15 cellular contexts compared by ENCODE assay signal in the genomic region with DNA sequence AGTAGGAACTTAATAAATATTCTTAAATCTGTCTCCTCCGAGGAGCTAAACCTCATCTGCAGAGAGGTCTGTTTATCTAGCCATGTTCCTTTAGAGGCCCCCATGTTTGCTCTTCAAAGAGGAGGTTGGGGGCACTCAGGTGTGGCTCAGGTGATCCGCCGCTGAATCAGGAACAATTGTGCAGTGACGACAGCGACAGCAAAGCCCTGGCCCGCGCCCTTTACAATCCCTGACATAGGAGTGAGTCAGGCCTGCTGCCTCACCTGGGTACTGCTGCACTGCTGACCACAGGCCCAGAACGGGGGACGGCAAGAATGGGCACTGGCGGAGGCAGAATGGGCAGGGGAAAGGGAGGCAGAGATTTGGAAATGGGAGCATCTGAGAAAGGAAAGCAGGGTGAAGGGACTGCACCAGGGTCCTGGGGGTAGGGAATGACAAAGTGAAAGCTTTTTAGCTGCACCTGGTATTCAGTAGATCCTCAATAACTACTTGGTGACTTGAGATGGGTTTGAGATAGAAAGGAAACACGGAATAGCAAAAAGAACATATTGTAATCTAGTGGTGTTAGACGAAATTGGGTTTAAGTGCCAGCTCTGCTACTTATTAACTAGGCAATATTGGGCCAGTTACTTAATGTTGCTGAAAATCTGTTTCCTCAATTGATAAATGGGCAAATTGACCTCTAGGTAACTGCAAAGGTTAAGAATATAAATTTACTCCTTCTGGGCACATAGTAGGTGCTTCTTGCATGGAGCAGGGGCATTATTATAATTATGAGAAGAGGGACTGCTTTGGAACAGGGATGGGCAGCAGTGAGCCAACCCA. TPM values are rescaled to one million over a fixed set of nuclear protein-coding genes. Genes with fewer than 3 reads are reported as not detected.
DNase-seq lines count a peak whose midpoint lies in the region; ATAC-seq, FAIRE-seq and TF ChIP-seq lines count a peak whose summit lies in the region.
"Had no signal": no experiment of that assay in that cellular context is flagged by ENCODE, and none has a peak within 500 bp of the region (broad histone marks: within the 10 kb centered on the region; RNA-seq: fewer than 3 reads in every experiment).

No MANE protein-coding gene starts in this region.

- no peak overlapping the region for H3K4me3 Mint-ChIP-seq in activated T-cell treated with anti-CD3 and anti-CD28 coated beads, Interleukin-2, amount 50 U/mL, for 24 hours
- H3K4me3 Mint-ChIP-seq: H9, natural killer cell had no signal

- intact Hi-C loops in lower lobe of right lung (cut with DNase I): no loop called here

- no peaks in the 10 kb centered on the region for H3K9me3 Mint-ChIP-seq in activated T-cell treated with anti-CD3 and anti-CD28 coated beads, Interleukin-2, amount 50 U/mL, for 24 hours
- H3K9me3 Mint-ChIP-seq: H9, natural killer cell had no signal

- TF ChIP-seq CTCF in A549 (IDR thresholded peaks at IDR 0.05) (no peak), epithelial cell of esophagus (IDR thresholded peaks at IDR 0.05; ENCODE audit: insufficient read depth, low read depth, low read length, missing control alignments) (no peak), lower lobe of right lung (IDR thresholded peaks at IDR 0.05) (no peak)

- no peak overlapping the region for H3K9ac ChIP-seq in neuronal stem cell (ENCODE audit: low read depth, low read length, poor library complexity)

- no peak overlapping the region for H2AFZ ChIP-seq in neuronal stem cell (ENCODE audit: low read length)

- peaks cover 68% of the 10 kb centered on the region for H3K4me1 Mint-ChIP-seq in activated T-cell treated with anti-CD3 and anti-CD28 coated beads, Interleukin-2, amount 50 U/mL, for 24 hours (ENCODE audit: low read depth)

- no peak overlapping the region for H2BK120ac ChIP-seq in neuronal stem cell (ENCODE audit: low read depth, low read length)

- DNase-seq in A549 (ENCODE audit: low read depth in 1 of 2, low spot score in 1 of 2): peak in 1 of 2 experiments; percentile 79
- peak; percentile 87 for DNase-seq in M059J (ENCODE audit: low read depth)
- DNase-seq in epithelial cell of esophagus (ENCODE audit: low read depth): peak; percentile 90
- DNase-seq in neuronal stem cell (ENCODE audit: low spot score): no peak
- DNase-seq in NCI-H1436 (lab: John Stamatoyannopoulos, UW): no peak
- no peak for DNase-seq in D341Med (ENCODE audit: low spot score)
- DNase-seq in lower lobe of right lung: no peak
- no peak for DNase-seq in activated T-cell treated with anti-CD3 and anti-CD28 coated beads, Interleukin-2, amount 50 U/mL, for 24 hours
- DNase-seq: H9; heart left ventricle; natural killer cell; NCI-H187; stimulated activated CD4-positive, alpha-beta T cell treated with anti-CD3 and anti-CD28 coated beads, Interleukin-2, amount 100 ng/mL, for 48 hours; substantia nigra had no signal

- peak overlapping the region; percentile 74 for H3K4me2 ChIP-seq in A549
- H3K4me2 ChIP-seq in neuronal stem cell (ENCODE audit: insufficient read depth, low read length, poor library complexity, severe bottlenecking): no peak overlapping the region

- H3K4ac ChIP-seq in neuronal stem cell (ENCODE audit: low read length): no peak overlapping the region

- H3K27me3 Mint-ChIP-seq in activated T-cell treated with anti-CD3 and anti-CD28 coated beads, Interleukin-2, amount 50 U/mL, for 24 hours: no peaks in the 10 kb centered on the region

- no peak overlapping the region for H4K91ac ChIP-seq in neuronal stem cell (ENCODE audit: low read depth, low read length, poor library complexity)

- H3K36me3 Mint-ChIP-seq in activated T-cell treated with anti-CD3 and anti-CD28 coated beads, Interleukin-2, amount 50 U/mL, for 24 hours (ENCODE audit: low read depth): no peaks in the 10 kb centered on the region
- H3K36me3 Mint-ChIP-seq: natural killer cell had no signal

- H3K4me3 ChIP-seq in A549 (no peak overlapping the region), epithelial cell of esophagus (ENCODE audit: low read length) (no peak overlapping the region), neuronal stem cell (ENCODE audit: low read length in 2 of 2) (no peak overlapping the region), lower lobe of right lung (no peak overlapping the region)
- H3K4me3 ChIP-seq: heart left ventricle had no signal

- no peak overlapping the region for H3K14ac ChIP-seq in neuronal stem cell (ENCODE audit: low read length)

- no peak overlapping the region for H2BK5ac ChIP-seq in neuronal stem cell (ENCODE audit: low read length)

- H3K27me3 ChIP-seq in neuronal stem cell (ENCODE audit: control insufficient read depth in 3 of 3, insufficient read depth in 3 of 3, low read depth in 1 of 3, low read length in 3 of 3) (no peaks in the 10 kb centered on the region), lower lobe of right lung (ENCODE audit: low read depth) (no peaks in the 10 kb centered on the region)
- H3K27me3 ChIP-seq: heart left ventricle had no signal

- H3K79me1 ChIP-seq in neuronal stem cell (ENCODE audit: low read depth, low read length): no peaks in the 10 kb centered on the region

- H3K4me1 ChIP-seq in A549: peaks cover 81% of the 10 kb centered on the region
- peaks cover 2 to 3% of the 10 kb centered on the region in 2 donors for H3K4me1 ChIP-seq in neuronal stem cell (ENCODE audit: control insufficient read depth in 2 of 2, insufficient read depth in 1 of 2, low read depth in 1 of 2, low read length in 2 of 2)
- H3K4me1 ChIP-seq in lower lobe of right lung: peaks cover 61% of the 10 kb centered on the region

- ATAC-seq in A549 (peak; percentile 20 to 23; a peak in 4 of 6 replicates), lower lobe of right lung (no peak)
- ATAC-seq: heart left ventricle, natural killer cell had no signal

- no peak overlapping the region for H2BK15ac ChIP-seq in neuronal stem cell (ENCODE audit: low read length)

- H2BK12ac ChIP-seq in neuronal stem cell (ENCODE audit: low read length): peak overlapping the region; percentile 79

- no peak overlapping the region for H3K27ac Mint-ChIP-seq in activated T-cell treated with anti-CD3 and anti-CD28 coated beads, Interleukin-2, amount 50 U/mL, for 24 hours
- H3K27ac Mint-ChIP-seq: H9 had no signal

- WGBS in A549 (ENCODE audit: missing lambda C conversion rate): 5% methylated on average over 12 of the region's 12 CpGs
- WGBS in neuronal stem cell (ENCODE audit: extremely low coverage in 2 of 2, insufficient read length in 2 of 2, insufficient replicate concordance in 1 of 2), 2 donors: no CpG with 5 or more reads among the region's 12 CpGs

- peak overlapping the region; percentile 97 for H3K27ac ChIP-seq in A549
- no peak overlapping the region for H3K27ac ChIP-seq in neuronal stem cell (replicated peaks; ENCODE audit: low read length)
- H3K27ac ChIP-seq in lower lobe of right lung: no peak overlapping the region

- TF ChIP-seq POLR2A in A549 (IDR thresholded peaks at IDR 0.05; ENCODE audit: low read length): no peak

- no peak for TF ChIP-seq EP300 in A549 (IDR thresholded peaks at IDR 0.05)

- CTCF ChIA-PET in A549 (lab: Yijun Ruan, JAX): interaction anchor here (0.7 to 2.1 kb wide), 6 partner anchors 19 to 78 kb away, joined by 3 to 7 read pairs (median 3); no protein-coding TSS in a partner anchor

- H3K36me3 ChIP-seq in neuronal stem cell (replicated peaks in 1 of 2; ENCODE audit: control insufficient read depth in 2 of 2, insufficient read depth in 2 of 2, low read length in 2 of 2): no peaks in the 10 kb centered on the region
- no peaks in the 10 kb centered on the region for H3K36me3 ChIP-seq in lower lobe of right lung
- H3K36me3 ChIP-seq: heart left ventricle had no signal

- FAIRE-seq in A549 (lab: Jason Lieb, UNC): no peak
- FAIRE-seq: colon had no signal

- TF ChIP-seq RAD21 in A549 (conservative IDR thresholded peaks at IDR 0.05 in 1 of 2, IDR thresholded peaks at IDR 0.05 in 1 of 2): no peak

- H3K9me3 ChIP-seq in A549 (no peaks in the 10 kb centered on the region), neuronal stem cell (replicated peaks in 1 of 2; ENCODE audit: control insufficient read depth in 2 of 2, insufficient read depth in 1 of 2, low read depth in 1 of 2, low read length in 2 of 2) (peaks cover 0 to 2% of the 10 kb centered on the region in 2 donors), lower lobe of right lung (no peaks in the 10 kb centered on the region)
- H3K9me3 ChIP-seq: heart left ventricle had no signal

- H2AK5ac ChIP-seq in neuronal stem cell (ENCODE audit: low read depth, low read length): no peak overlapping the region

- peak overlapping the region; percentile 59 for H3K23ac ChIP-seq in neuronal stem cell (ENCODE audit: low read depth, low read length, poor library complexity)

- H3K18ac ChIP-seq in neuronal stem cell (ENCODE audit: low read length): peak overlapping the region; percentile 72

- POLR2A ChIA-PET in A549 (lab: Yijun Ruan, JAX): interaction anchor here (2.4 kb wide), 1 partner anchor 19 kb away, joined by 7 read pairs; no protein-coding TSS in a partner anchor

- H4K8ac ChIP-seq in neuronal stem cell (ENCODE audit: low read depth, low read length): no peak overlapping the region

RNA-seq across cellular contexts. Expression of gene IER3, which starts 5.4 kb away (rescaled TPM):
- 116 and 202 TPM in 2 replicates for polyA plus RNA-seq in A549 (2011; rRNA removed)
- polyA plus RNA-seq in A549 (2012; cell fraction: cytosol; rRNA removed): 172 and 215 TPM in 2 replicates
- 240 and 352 TPM in 2 replicates for polyA plus RNA-seq in A549 (2012; cell fraction: nucleus; rRNA removed)
- polyA plus RNA-seq in A549 (2017; fragmentation: RNase III; extraction: RNeasy Plus Mini Kit Qiagen cat#74134 plus additional on column Dnase treatment): 89.1 to 108 TPM (median 104 TPM) in 3 replicates
- polyA minus RNA-seq in A549 (2011; rRNA and poly(A)+ RNA removed): 93.4 and 94.8 TPM in 2 replicates
- total RNA-seq in M059J (2014; rRNA removed; shearing (Covaris generic)): 348 and 388 TPM in 2 replicates
- polyA plus RNA-seq in neuronal stem cell (2013, experiment 1 of 2): 11.0 TPM
- polyA plus RNA-seq in neuronal stem cell (2013, experiment 2 of 2): 10.9 TPM
- 18.0 TPM for total RNA-seq in lower lobe of right lung

RNA-seq across cellular contexts. Expression of gene FLOT1, which starts 7.3 kb away (rescaled TPM):
- 135 and 136 TPM in 2 replicates for polyA plus RNA-seq in A549 (2011; rRNA removed)
- polyA plus RNA-seq in A549 (2012; cell fraction: cytosol; rRNA removed): 140 TPM in 2 replicates
- 112 and 128 TPM in 2 replicates for polyA plus RNA-seq in A549 (2012; cell fraction: nucleus; rRNA removed)
- 89.7 to 99.2 TPM (median 89.9 TPM) in 3 replicates for polyA plus RNA-seq in A549 (2017; fragmentation: RNase III; extraction: RNeasy Plus Mini Kit Qiagen cat#74134 plus additional on column Dnase treatment)
- polyA minus RNA-seq in A549 (2011; rRNA and poly(A)+ RNA removed): 101 and 112 TPM in 2 replicates
- total RNA-seq in M059J (2014; rRNA removed; shearing (Covaris generic)): 194 and 244 TPM in 2 replicates
- 107 TPM for polyA plus RNA-seq in neuronal stem cell (2013, experiment 1 of 2)
- 102 TPM for polyA plus RNA-seq in neuronal stem cell (2013, experiment 2 of 2)
- total RNA-seq in lower lobe of right lung: 151 TPM

RNA-seq across cellular contexts. Expression of gene TUBB, which starts 29.6 kb away (rescaled TPM):
- 691 and 782 TPM in 2 replicates for polyA plus RNA-seq in A549 (2011; rRNA removed)
- polyA plus RNA-seq in A549 (2012; cell fraction: cytosol; rRNA removed): 1,345 and 1,480 TPM in 2 replicates
- polyA plus RNA-seq in A549 (2012; cell fraction: nucleus; rRNA removed): 1,395 and 1,872 TPM in 2 replicates
- 1,022 to 1,121 TPM (median 1,044 TPM) in 3 replicates for polyA plus RNA-seq in A549 (2017; fragmentation: RNase III; extraction: RNeasy Plus Mini Kit Qiagen cat#74134 plus additional on column Dnase treatment)
- 802 and 983 TPM in 2 replicates for polyA minus RNA-seq in A549 (2011; rRNA and poly(A)+ RNA removed)
- total RNA-seq in M059J (2014; rRNA removed; shearing (Covaris generic)): 1,768 and 1,968 TPM in 2 replicates
- 2,147 TPM for polyA plus RNA-seq in neuronal stem cell (2013, experiment 1 of 2)
- polyA plus RNA-seq in neuronal stem cell (2013, experiment 2 of 2): 2,146 TPM
- 292 TPM for total RNA-seq in lower lobe of right lung

RNA-seq across cellular contexts. Expression of gene MDC1, which starts 32.7 kb away (rescaled TPM):
- polyA plus RNA-seq in A549 (2011; rRNA removed) (8.2 and 13.3 TPM in 2 replicates), A549 (2017; fragmentation: RNase III; extraction: RNeasy Plus Mini Kit Qiagen cat#74134 plus additional on column Dnase treatment) (14.9 to 21.4 TPM (median 16.5 TPM) in 3 replicates)
- polyA plus RNA-seq in A549 (2012; cell fraction: cytosol; rRNA removed): 8.4 and 10.3 TPM in 2 replicates
- 29.8 and 46.1 TPM in 2 replicates for polyA plus RNA-seq in A549 (2012; cell fraction: nucleus; rRNA removed)
- 18.4 and 19.4 TPM in 2 replicates for polyA minus RNA-seq in A549 (2011; rRNA and poly(A)+ RNA removed)
- total RNA-seq in M059J (2014; rRNA removed; shearing (Covaris generic)): 9.9 and 10.9 TPM in 2 replicates
- 50.3 TPM for polyA plus RNA-seq in neuronal stem cell (2013, experiment 1 of 2)
- polyA plus RNA-seq in neuronal stem cell (2013, experiment 2 of 2): 51.5 TPM
- total RNA-seq in lower lobe of right lung: 24.5 TPM

RNA-seq across cellular contexts. Expression of gene NRM, which starts 59.0 kb away (rescaled TPM):
- polyA plus RNA-seq in A549 (2011; rRNA removed): 11.3 and 12.4 TPM in 2 replicates
- polyA plus RNA-seq in A549 (2012; cell fraction: cytosol; rRNA removed): 21.7 and 24.8 TPM in 2 replicates
- 22.2 and 23.8 TPM in 2 replicates for polyA plus RNA-seq in A549 (2012; cell fraction: nucleus; rRNA removed)
- 13.0 to 14.5 TPM (median 13.0 TPM) in 3 replicates for polyA plus RNA-seq in A549 (2017; fragmentation: RNase III; extraction: RNeasy Plus Mini Kit Qiagen cat#74134 plus additional on column Dnase treatment)
- 11.7 and 12.7 TPM in 2 replicates for polyA minus RNA-seq in A549 (2011; rRNA and poly(A)+ RNA removed)
- total RNA-seq in M059J (2014; rRNA removed; shearing (Covaris generic)): 36.3 and 38.2 TPM in 2 replicates
- polyA plus RNA-seq in neuronal stem cell (2013, experiment 1 of 2): 98.1 TPM
- 96.2 TPM for polyA plus RNA-seq in neuronal stem cell (2013, experiment 2 of 2)
- total RNA-seq in lower lobe of right lung: 10.0 TPM

Comparison
In these comparisons a context has a peak if more than half of its experiments do, and no peak if none do; other contexts are left out.
1. ATAC-seq: peak in A549 (2 of 2); none in lower lobe of right lung (0 of 2).
2. DNase-seq: peak in M059J (single experiment) and epithelial cell of esophagus (single experiment); none in neuronal stem cell (single experiment), NCI-H1436 (single experiment), D341Med (single experiment), lower lobe of right lung (single experiment) and activated T-cell treated with anti-CD3 and anti-CD28 coated beads, Interleukin-2, amount 50 U/mL, for 24 hours (single experiment).
3. H3K27ac ChIP-seq: peak in A549 (2 of 2); none in neuronal stem cell (single experiment) and lower lobe of right lung (single experiment).
4. RNA of gene IER3, which starts 5.4 kb away (total RNA-seq): 348 to 388 TPM in M059J; 18.0 TPM in lower lobe of right lung (single experiment); every median in the first group is over 10 times any median in the second.